20 cellular contexts compared by ENCODE assay signal in the genomic region with DNA sequence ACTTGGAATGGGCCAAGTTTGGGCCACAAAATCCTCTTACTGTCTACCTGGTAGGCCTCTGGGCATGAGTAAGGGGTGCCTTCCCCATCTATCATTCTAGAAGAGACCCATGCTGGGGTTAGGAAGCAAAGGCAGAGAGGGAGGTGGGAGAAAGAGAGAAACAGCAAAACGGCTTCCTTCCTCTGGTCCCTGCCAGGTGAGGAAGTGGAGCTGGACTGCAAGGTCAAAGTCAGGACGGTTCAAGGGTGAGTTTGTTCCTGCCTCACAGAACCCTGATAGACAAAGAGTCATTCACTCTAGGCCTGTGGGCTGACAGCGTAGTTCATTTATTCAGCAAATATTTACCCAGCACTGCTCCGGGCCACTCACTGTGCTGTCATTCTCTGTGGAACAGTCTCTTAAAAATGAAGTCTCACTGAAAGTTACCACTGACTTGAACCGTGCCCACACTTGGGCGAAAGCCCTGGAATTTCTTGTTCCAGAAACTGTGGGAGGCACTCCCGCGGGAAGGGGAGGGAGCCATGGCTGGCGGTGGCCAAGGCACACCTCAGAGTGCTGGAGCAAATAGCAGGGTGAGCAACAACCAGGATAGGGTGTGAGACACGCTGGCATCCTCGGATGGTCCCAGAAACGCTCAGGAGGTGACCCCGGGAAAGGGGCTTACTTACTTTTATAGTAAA. TPM values are rescaled to one million over a fixed set of nuclear protein-coding genes. Genes with fewer than 3 reads are reported as not detected.
DNase-seq lines count a peak whose midpoint lies in the region; ATAC-seq, FAIRE-seq and TF ChIP-seq lines count a peak whose summit lies in the region.
"Had no signal": no experiment of that assay in that cellular context is flagged by ENCODE, and none has a peak within 500 bp of the region (broad histone marks: within the 10 kb centered on the region; RNA-seq: fewer than 3 reads in every experiment).

No MANE protein-coding gene starts in this region.

- intact Hi-C loops in OCI-LY7 (cut with micrococcal nuclease; ENCODE audit: unreplicated experiment): no loop called here
- intact Hi-C loops in prostate gland (cut with DNase I): no loop called here

- no peaks in the 10 kb centered on the region for H3K9me2 ChIP-seq in OCI-LY7 (ENCODE audit: insufficient read depth, low read length)

- no TSS peak for BruUV-seq in OCI-LY7 (replicated peaks; lab: Mats Ljungman, UMichigan)

- DNase-seq in COLO829 (ENCODE audit: low spot score): peak; percentile 4
- DNase-seq in OCI-LY7 (ENCODE audit: low spot score): no peak
- DNase-seq in prostate gland (ENCODE audit: low spot score): peak; percentile 74
- no peak for DNase-seq in D721Med (ENCODE audit: insufficient read length, low spot score)
- DNase-seq in activated CD4-positive, CD25-positive, alpha-beta regulatory T cell (lab: John Stamatoyannopoulos, UW): no peak
- DNase-seq: activated CD4-positive, alpha-beta memory T cell treated with anti-CD3 and anti-CD28 coated beads, Interleukin-2, amount 10 ng/mL, durations not matched to agents 7 days and 5 days; AML-193; EL; HFFc6; NCI-H187; NCI-H526 treated with DMSO at 0.1 percent for 48 hours; SJCRH30; T-helper 9 cell had no signal

- FAIRE-seq in D721Med (lab: Jason Lieb, UNC): no peak
- FAIRE-seq: GM12878 had no signal

- no peaks in the 10 kb centered on the region for H3K4me1 Mint-ChIP-seq in activated T-helper 17 cell treated with anti-CD3 and anti-CD28 coated beads, Interleukin-2, amount 50 U/mL, for 72 hours

- H3K9me3 ChIP-seq in OCI-LY7 (ENCODE audit: low read length) (peaks cover 6% of the 10 kb centered on the region; the same call in 1 of the 2 replicates), esophagus (ENCODE audit: control insufficient read depth in 2 of 2, insufficient read depth in 1 of 2, low read depth in 1 of 2, low read length in 1 of 2) (peaks cover 0 to 2% of the 10 kb centered on the region in 2 donors), prostate gland (no peaks in the 10 kb centered on the region)
- H3K9me3 ChIP-seq: neutrophil, SJCRH30 had no signal

- no peak for ATAC-seq in GM21529 (IDR thresholded peaks at IDR 0.05; ENCODE audit: unreplicated experiment)
- no peak for ATAC-seq in activated T-helper 17 cell treated with anti-CD3 and anti-CD28 coated beads, Interleukin-2, amount 50 U/mL, for 72 hours (replicated peaks)
- ATAC-seq: GM12878; stimulated activated memory B cell treated with anti-CD40 and anti-IgM and Interleukin-4, amounts not matched to agents 10 μg/mL and 1 μg/mL and 100 μg/mL, for 72 hours had no signal

- POLR2A ChIA-PET in OCI-LY7 (lab: Charles Lee): interaction anchor here (0.6 to 1.3 kb wide), 10 partner anchors 9 to 370 kb away, joined by 3 to 4 read pairs (median 3); no protein-coding TSS in a partner anchor

- H3K27ac ChIP-seq in OCI-LY7 (ENCODE audit: low read depth, low read length, poor library complexity, severe bottlenecking) (no peak overlapping the region), esophagus (ENCODE audit: low read depth in 2 of 2, low read length in 1 of 2) (peak overlapping the region; percentile 88 to 91), prostate gland (peak overlapping the region in 1 of 2 donors; percentile 44)
- H3K27ac ChIP-seq: coronary artery, neutrophil, SJCRH30 had no signal

- H3K4me2 ChIP-seq in OCI-LY7 (ENCODE audit: low read length): no peak overlapping the region

- H3K27me3 ChIP-seq in esophagus (ENCODE audit: control insufficient read depth in 1 of 2, insufficient read depth in 2 of 2, low read length in 2 of 2) (no peaks in the 10 kb centered on the region), prostate gland (replicated peaks; ENCODE audit: insufficient read depth) (no peaks in the 10 kb centered on the region)
- H3K27me3 ChIP-seq: SJCRH30 had no signal

- no peaks in the 10 kb centered on the region for H3K36me3 Mint-ChIP-seq in activated T-helper 17 cell treated with anti-CD3 and anti-CD28 coated beads, Interleukin-2, amount 50 U/mL, for 72 hours (ENCODE audit: low read depth)
- H3K36me3 Mint-ChIP-seq: stimulated activated memory B cell treated with anti-CD40 and anti-IgM and Interleukin-4, amounts not matched to agents 10 μg/mL and 1 μg/mL and 100 μg/mL, for 72 hours had no signal

- H4K20me1 ChIP-seq in OCI-LY7 (ENCODE audit: insufficient read depth, low read length): no peaks in the 10 kb centered on the region

- CTCF ChIA-PET in OCI-LY7 (lab: Charles Lee; ENCODE audit: unreplicated experiment): no interaction called here

- no peaks in the 10 kb centered on the region for H3K79me2 ChIP-seq in OCI-LY7 (ENCODE audit: insufficient read depth, low read depth, low read length)

- H3K4me1 ChIP-seq in OCI-LY7 (ENCODE audit: insufficient read depth, low read length, poor library complexity, severe bottlenecking) (peaks cover 48% of the 10 kb centered on the region), esophagus (ENCODE audit: control insufficient read depth in 2 of 2, insufficient read depth in 2 of 2, low read length in 1 of 2) (peaks cover 5 to 15% of the 10 kb centered on the region in 2 donors), prostate gland (replicated peaks) (no peaks in the 10 kb centered on the region)
- H3K4me1 ChIP-seq: SJCRH30 had no signal

- TF ChIP-seq CTCF in OCI-LY7 (conservative IDR thresholded peaks at IDR 0.05; ENCODE audit: low read length): no peak
- no peak for TF ChIP-seq CTCF in prostate gland (IDR thresholded peaks at IDR 0.05)
- no peak for TF ChIP-seq CTCF in D721Med (IDR thresholded peaks at IDR 0.05; ENCODE audit: insufficient read depth, missing control alignments)

- TF ChIP-seq POLR2A in prostate gland (IDR thresholded peaks at IDR 0.05): no peak

- H3K36me3 ChIP-seq in OCI-LY7 (ENCODE audit: insufficient read depth, low read length): no peaks in the 10 kb centered on the region
- H3K36me3 ChIP-seq in esophagus (ENCODE audit: control insufficient read depth in 2 of 2, insufficient read depth in 2 of 2, low read length in 1 of 2): no peaks in the 10 kb centered on the region
- H3K36me3 ChIP-seq in prostate gland: no peaks in the 10 kb centered on the region
- H3K36me3 ChIP-seq: neutrophil, SJCRH30 had no signal

- no peaks in the 10 kb centered on the region for H3K9me3 Mint-ChIP-seq in activated T-helper 17 cell treated with anti-CD3 and anti-CD28 coated beads, Interleukin-2, amount 50 U/mL, for 72 hours

- H3K27ac Mint-ChIP-seq in activated T-helper 17 cell treated with anti-CD3 and anti-CD28 coated beads, Interleukin-2, amount 50 U/mL, for 72 hours: no peak overlapping the region
- H3K27ac Mint-ChIP-seq: activated CD4-positive, alpha-beta memory T cell treated with anti-CD3 and anti-CD28 coated beads, Interleukin-2, amount 10 ng/mL, durations not matched to agents 7 days and 5 days; HFFc6; stimulated activated memory B cell treated with anti-CD40 and anti-IgM and Interleukin-4, amounts not matched to agents 10 μg/mL and 1 μg/mL and 100 μg/mL, for 72 hours had no signal

- H3K4me3 Mint-ChIP-seq in activated T-helper 17 cell treated with anti-CD3 and anti-CD28 coated beads, Interleukin-2, amount 50 U/mL, for 72 hours: no peak overlapping the region
- H3K4me3 Mint-ChIP-seq: activated CD4-positive, alpha-beta memory T cell treated with anti-CD3 and anti-CD28 coated beads, Interleukin-2, amount 10 ng/mL, durations not matched to agents 7 days and 5 days; HFFc6; stimulated activated memory B cell treated with anti-CD40 and anti-IgM and Interleukin-4, amounts not matched to agents 10 μg/mL and 1 μg/mL and 100 μg/mL, for 72 hours had no signal

- 44 to 46% methylated on average over 13 of the region's 13 CpGs for WGBS in esophagus, 2 donors
- 25% methylated on average over 13 of the region's 13 CpGs for WGBS in prostate gland

- H2AFZ ChIP-seq in OCI-LY7 (ENCODE audit: low read length): peak overlapping the region; percentile 72

- peaks cover 26% of the 10 kb centered on the region for H3K27me3 Mint-ChIP-seq in activated T-helper 17 cell treated with anti-CD3 and anti-CD28 coated beads, Interleukin-2, amount 50 U/mL, for 72 hours
- H3K27me3 Mint-ChIP-seq: stimulated activated memory B cell treated with anti-CD40 and anti-IgM and Interleukin-4, amounts not matched to agents 10 μg/mL and 1 μg/mL and 100 μg/mL, for 72 hours had no signal

- H3K4me3 ChIP-seq in OCI-LY7 (ENCODE audit: low read depth, low read length, poor library complexity, severe bottlenecking): no peak overlapping the region
- H3K4me3 ChIP-seq in esophagus (ENCODE audit: low read depth in 1 of 2, low read length in 2 of 2): no peak overlapping the region
- H3K4me3 ChIP-seq in prostate gland: no peak overlapping the region
- H3K4me3 ChIP-seq: coronary artery, GM12878, SJCRH30 had no signal

RNA-seq across cellular contexts. Expression of a gene that starts 26.2 kb away (rescaled TPM):
- total RNA-seq in OCI-LY7 (2014; rRNA removed; shearing (Covaris generic)): 0.26 TPM in 1 of 2 replicates, not detected in the other
- not detected in 2 replicates for total RNA-seq in OCI-LY7 (2022)
- 10 to 100 TPM; 23.7 to 36.5 TPM for polyA plus RNA-seq in esophagus
- total RNA-seq in prostate gland: 10 to 100 TPM; 77.6 to 98.3 TPM
- total RNA-seq in activated T-helper 17 cell treated with anti-CD3 and anti-CD28 coated beads, Interleukin-2, amount 50 U/mL, for 72 hours: 1 to 10 TPM in 1 of 2 donors, not detected in 1; 1.5 TPM
- total RNA-seq: activated CD4-positive, alpha-beta memory T cell treated with anti-CD3 and anti-CD28 coated beads, Interleukin-2, amount 10 ng/mL, durations not matched to agents 7 days and 5 days; SJCRH30 had no signal

Comparison
In these comparisons a context has a peak if more than half of its experiments do, and no peak if none do; other contexts are left out.
1. DNase-seq: peak in COLO829 (single experiment) and prostate gland (single experiment); none in OCI-LY7 (single experiment), D721Med (single experiment) and activated CD4-positive, CD25-positive, alpha-beta regulatory T cell (0 of 4).
2. RNA of a gene that starts 26.2 kb away (total RNA-seq): 77.6 to 98.3 TPM in prostate gland; 1.5 TPM in activated T-helper 17 cell treated with anti-CD3 and anti-CD28 coated beads, Interleukin-2, amount 50 U/mL, for 72 hours and 0.26 TPM in OCI-LY7; every median in the first group is over 10 times any median in the second.